7 cellular contexts compared by ENCODE assay signal in genomic region chr21:40276001-40276400, GRCh38.
"Had no signal": no experiment of that assay in that cellular context is flagged by ENCODE, and none has a peak within 500 bp of the region (broad histone marks: within the 10 kb centered on the region; RNA-seq: fewer than 3 reads in every experiment).

No MANE protein-coding gene starts in this region.

- DNase-seq: GM23248, GOT3, H7, HCEC 1CT, IMR-90, KG1 had no signal

- H2AFZ ChIP-seq: GM23248 had no signal

- H3K27ac ChIP-seq: GM23248 had no signal

- H3K4me3 ChIP-seq: GM23248, K562 had no signal

- H3K9ac ChIP-seq: GM23248 had no signal
